1 cellular context compared by ENCODE assay signal in the genomic region with DNA sequence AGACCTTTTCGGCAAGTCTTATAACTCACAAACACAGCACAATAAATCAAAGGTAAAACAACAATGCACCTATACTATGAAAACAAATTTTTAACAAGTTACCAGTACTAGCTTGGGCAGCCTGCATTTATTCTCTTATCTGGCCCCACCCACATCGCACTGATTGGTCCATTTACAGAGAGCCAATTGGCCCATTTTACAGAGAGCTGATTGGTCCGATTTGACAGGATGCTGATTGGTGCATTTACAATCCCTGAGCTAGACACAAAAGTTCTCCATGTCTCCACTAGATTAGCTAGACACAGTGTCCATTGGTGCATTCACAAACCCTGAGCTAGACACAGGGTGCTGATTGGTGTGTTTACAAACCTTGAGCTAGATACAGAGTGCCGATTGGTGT. TPM values are rescaled to one million over a fixed set of nuclear protein-coding genes. Genes with fewer than 3 reads are reported as not detected.
"Had no signal": no experiment of that assay in that cellular context is flagged by ENCODE, and none has a peak within 500 bp of the region (broad histone marks: within the 10 kb centered on the region; RNA-seq: fewer than 3 reads in every experiment).

No MANE protein-coding gene starts in this region.

RNA-seq across cellular contexts. Expression of gene KIF13A, which starts 23.1 kb away (rescaled TPM):
- polyA plus RNA-seq: naive thymus-derived CD8-positive, alpha-beta T cell had no signal
